12 cellular contexts compared by ENCODE assay signal in the genomic region with DNA sequence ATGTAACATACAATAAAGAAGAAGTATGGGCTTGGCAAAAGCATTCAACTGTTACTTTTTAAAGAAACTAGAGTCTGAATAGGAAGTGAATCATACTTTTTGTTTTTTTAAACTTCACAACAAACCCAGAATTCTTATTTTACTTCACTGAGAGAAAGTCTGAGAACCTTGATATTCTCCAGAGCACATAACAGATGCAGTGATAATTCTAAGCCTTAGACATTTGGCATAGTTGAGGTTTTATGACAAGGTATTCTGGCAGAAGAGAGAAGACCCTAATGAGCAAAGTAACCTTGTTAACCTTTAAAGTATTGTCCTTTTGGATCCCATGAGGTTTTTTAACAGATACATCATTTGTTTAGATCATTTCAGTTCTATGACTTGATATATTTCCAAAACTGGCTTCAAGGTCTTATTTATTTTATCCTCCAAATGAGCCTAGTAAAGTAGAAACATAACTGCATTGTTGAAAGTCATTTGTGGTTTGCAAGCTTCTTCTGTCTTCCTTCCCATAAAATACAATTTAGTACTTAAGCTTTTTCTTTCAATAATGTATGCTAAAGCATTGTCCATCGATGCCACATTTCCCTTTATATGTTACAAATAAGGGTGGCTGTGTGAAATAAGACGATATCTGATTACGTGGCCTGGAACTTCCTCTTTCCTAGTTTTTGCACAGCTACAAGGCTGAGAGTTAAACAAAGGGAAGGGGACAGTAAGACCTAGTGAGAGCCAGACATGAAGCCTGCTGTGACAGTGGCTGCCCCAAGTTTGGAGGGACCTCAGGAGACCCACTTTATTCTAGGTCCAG.
A peak's percentile ranks its signal among the peaks of the same experiment; 100 is the strongest.
DNase-seq lines count a peak whose midpoint lies in the region; ATAC-seq and TF ChIP-seq lines count a peak whose summit lies in the region.
"Had no signal": no experiment of that assay in that cellular context is flagged by ENCODE, and none has a peak within 500 bp of the region (broad histone marks: within the 10 kb centered on the region; RNA-seq: fewer than 3 reads in every experiment).

No MANE protein-coding gene starts in this region.

- peak overlapping the region; percentile 12 for H3K4me2 ChIP-seq in hepatocyte
- H3K4me2 ChIP-seq: A549 had no signal

- TF ChIP-seq CTCF in left ventricle myocardium inferior (IDR thresholded peaks at IDR 0.05; ENCODE audit: borderline replicate concordance) (no peak), hepatocyte (IDR thresholded peaks at IDR 0.05; ENCODE audit: poor library complexity) (no peak)

- no peak overlapping the region for H3K27ac Mint-ChIP-seq in activated T-helper 1 cell treated with anti-CD3 and anti-CD28 coated beads, Interleukin-12 subunit alpha, Interleukin-12 subunit beta, Interleukin-2, Interleukin-4 antibody, amounts not matched to agents 30 ng/mL and 10 ng/mL and 1 ng/mL, durations not matched to agents 14 hours and 24 hours and 36 hours
- H3K27ac Mint-ChIP-seq: stimulated activated memory B cell treated with anti-CD40 and anti-IgM and Interleukin-4, amounts not matched to agents 10 μg/mL and 1 μg/mL and 100 μg/mL, for 72 hours; WTC11 had no signal

- DNase-seq in left ventricle myocardium inferior, result no peak
- DNase-seq in left cardiac atrium, result no peak
- peak; percentile 30 for DNase-seq in SKM-1 (lab: John Stamatoyannopoulos, UW; ENCODE audit: unreplicated experiment)
- DNase-seq in hepatocyte (ENCODE audit: low spot score), result no peak
- DNase-seq in aorta, result no peak
- DNase-seq in ecto neural progenitor cell (ENCODE audit: low spot score), result no peak
- DNase-seq in activated T-helper 1 cell treated with anti-CD3 and anti-CD28 coated beads, Interleukin-12 subunit alpha, Interleukin-12 subunit beta, Interleukin-2, Interleukin-4 antibody, amounts not matched to agents 30 ng/mL and 10 ng/mL and 1 ng/mL, durations not matched to agents 14 hours and 24 hours and 36 hours (ENCODE audit: low spot score), result no peak
- DNase-seq: NCI-H2171 had no signal

- no peaks in the 10 kb centered on the region for H3K4me1 Mint-ChIP-seq in activated T-helper 1 cell treated with anti-CD3 and anti-CD28 coated beads, Interleukin-12 subunit alpha, Interleukin-12 subunit beta, Interleukin-2, Interleukin-4 antibody, amounts not matched to agents 30 ng/mL and 10 ng/mL and 1 ng/mL, durations not matched to agents 14 hours and 24 hours and 36 hours (ENCODE audit: low read depth)
- H3K4me1 Mint-ChIP-seq: stimulated activated memory B cell treated with anti-CD40 and anti-IgM and Interleukin-4, amounts not matched to agents 10 μg/mL and 1 μg/mL and 100 μg/mL, for 72 hours had no signal

- no peak overlapping the region for H3K4me3 Mint-ChIP-seq in activated T-helper 1 cell treated with anti-CD3 and anti-CD28 coated beads, Interleukin-12 subunit alpha, Interleukin-12 subunit beta, Interleukin-2, Interleukin-4 antibody, amounts not matched to agents 30 ng/mL and 10 ng/mL and 1 ng/mL, durations not matched to agents 14 hours and 24 hours and 36 hours
- H3K4me3 Mint-ChIP-seq: stimulated activated memory B cell treated with anti-CD40 and anti-IgM and Interleukin-4, amounts not matched to agents 10 μg/mL and 1 μg/mL and 100 μg/mL, for 72 hours had no signal

- H3K9me3 ChIP-seq in left ventricle myocardium inferior (replicated peaks) (peaks cover 21% of the 10 kb centered on the region), hepatocyte (ENCODE audit: low read depth) (no peaks in the 10 kb centered on the region), aorta (ENCODE audit: control insufficient read depth, low read length) (no peaks in the 10 kb centered on the region)
- H3K9me3 ChIP-seq: A549 had no signal

- H3K79me2 ChIP-seq in hepatocyte, result no peaks in the 10 kb centered on the region

- H3K36me3 ChIP-seq in left ventricle myocardium inferior (no peaks in the 10 kb centered on the region), hepatocyte (replicated peaks; ENCODE audit: insufficient read depth, low read depth) (no peaks in the 10 kb centered on the region), aorta (ENCODE audit: control insufficient read depth in 1 of 2, insufficient read depth in 2 of 2, low read length in 1 of 2) (no peaks in the 10 kb centered on the region)

- ATAC-seq in left cardiac atrium (no peak), aorta (ENCODE audit: low FRiP score) (peak; percentile 50), GM19035 (IDR thresholded peaks at IDR 0.05; ENCODE audit: unreplicated experiment) (no peak)
- ATAC-seq: A549; stimulated activated memory B cell treated with anti-CD40 and anti-IgM and Interleukin-4, amounts not matched to agents 10 μg/mL and 1 μg/mL and 100 μg/mL, for 72 hours had no signal

- intact Hi-C loops in left ventricle myocardium inferior (cut with micrococcal nuclease), result no loop called here
- intact Hi-C loops in left cardiac atrium (cut with DNase I), result no loop called here
- intact Hi-C loops in aorta (cut with DNase I), result loop anchor here in 1 of 2 donors (2.0 kb wide), 1 partner anchor 81 kb away; no protein-coding TSS in a partner anchor
- intact Hi-C loops in activated T-helper 1 cell treated with anti-CD3 and anti-CD28 coated beads, Interleukin-12 subunit alpha, Interleukin-12 subunit beta, Interleukin-2, Interleukin-4 antibody, amounts not matched to agents 30 ng/mL and 10 ng/mL and 1 ng/mL, durations not matched to agents 14 hours and 24 hours and 36 hours (cut with micrococcal nuclease), result no loop called here

- H3K4me1 ChIP-seq in left ventricle myocardium inferior, result peaks cover 22% of the 10 kb centered on the region
- peaks cover 2% of the 10 kb centered on the region for H3K4me1 ChIP-seq in hepatocyte (ENCODE audit: insufficient read depth)
- H3K4me1 ChIP-seq in aorta (ENCODE audit: control insufficient read depth in 1 of 2, insufficient read depth in 2 of 2, low read length in 2 of 2), result peaks cover 0 to 4% of the 10 kb centered on the region in 2 donors

- no peaks in the 10 kb centered on the region for H3K9me2 ChIP-seq in hepatocyte (replicated peaks; ENCODE audit: insufficient read depth)

- H3K9me3 Mint-ChIP-seq in activated T-helper 1 cell treated with anti-CD3 and anti-CD28 coated beads, Interleukin-12 subunit alpha, Interleukin-12 subunit beta, Interleukin-2, Interleukin-4 antibody, amounts not matched to agents 30 ng/mL and 10 ng/mL and 1 ng/mL, durations not matched to agents 14 hours and 24 hours and 36 hours, result no peaks in the 10 kb centered on the region

- WGBS in hepatocyte (ENCODE audit: low lambda C conversion rate, missing lambda C conversion rate), result 51% methylated on average over 3 of the region's 3 CpGs
- WGBS in aorta, 2 donors, result 8 to 10% methylated on average over 3 of the region's 3 CpGs

- H4K20me1 ChIP-seq in hepatocyte (ENCODE audit: insufficient read depth, poor library complexity, severe bottlenecking), result no peaks in the 10 kb centered on the region

- H3K27me3 Mint-ChIP-seq in activated T-helper 1 cell treated with anti-CD3 and anti-CD28 coated beads, Interleukin-12 subunit alpha, Interleukin-12 subunit beta, Interleukin-2, Interleukin-4 antibody, amounts not matched to agents 30 ng/mL and 10 ng/mL and 1 ng/mL, durations not matched to agents 14 hours and 24 hours and 36 hours (ENCODE audit: insufficient read depth), result no peaks in the 10 kb centered on the region

- peak overlapping the region; percentile 44 for H3K27ac ChIP-seq in left ventricle myocardium inferior (replicated peaks)
- H3K27ac ChIP-seq in hepatocyte, result peak overlapping the region; percentile 73
- H3K27ac ChIP-seq in aorta (ENCODE audit: low read depth in 1 of 2, low read length in 2 of 2), result peak overlapping the region; percentile 18 to 77

- H3K36me3 Mint-ChIP-seq in activated T-helper 1 cell treated with anti-CD3 and anti-CD28 coated beads, Interleukin-12 subunit alpha, Interleukin-12 subunit beta, Interleukin-2, Interleukin-4 antibody, amounts not matched to agents 30 ng/mL and 10 ng/mL and 1 ng/mL, durations not matched to agents 14 hours and 24 hours and 36 hours (ENCODE audit: low read depth), result no peaks in the 10 kb centered on the region
- H3K36me3 Mint-ChIP-seq: stimulated activated memory B cell treated with anti-CD40 and anti-IgM and Interleukin-4, amounts not matched to agents 10 μg/mL and 1 μg/mL and 100 μg/mL, for 72 hours had no signal

- H3K27me3 ChIP-seq in left ventricle myocardium inferior (ENCODE audit: low read depth), result no peaks in the 10 kb centered on the region
- H3K27me3 ChIP-seq in hepatocyte, result no peaks in the 10 kb centered on the region
- no peaks in the 10 kb centered on the region for H3K27me3 ChIP-seq in aorta (ENCODE audit: control insufficient read depth in 1 of 2, insufficient read depth in 2 of 2, low read length in 1 of 2)

- H3K4me3 ChIP-seq in left ventricle myocardium inferior (no peak overlapping the region), hepatocyte (no peak overlapping the region), aorta (ENCODE audit: low read length in 2 of 2) (no peak overlapping the region)
- H3K4me3 ChIP-seq: A549 had no signal

- H2AFZ ChIP-seq in hepatocyte, result no peak overlapping the region
